8 cellular contexts compared by ENCODE assay signal in the genomic region with DNA sequence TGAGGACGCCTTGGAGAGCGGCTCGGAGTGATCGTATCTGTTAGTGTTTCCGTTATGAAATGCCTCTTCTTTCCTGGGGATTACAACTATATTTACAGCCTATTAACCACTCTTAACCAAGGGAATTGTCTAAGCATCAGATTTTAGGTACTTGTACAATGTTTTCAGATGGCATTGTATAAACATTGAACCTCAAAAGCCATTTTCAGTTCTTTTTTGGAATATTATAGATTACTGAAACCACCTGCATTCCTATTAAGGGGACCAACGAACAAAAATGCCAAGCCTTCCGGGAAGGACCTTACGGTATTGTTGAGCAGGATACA. TPM values are rescaled to one million over a fixed set of nuclear protein-coding genes. Genes with fewer than 3 reads are reported as not detected.
DNase-seq lines count a peak whose midpoint lies in the region; ATAC-seq, FAIRE-seq and TF ChIP-seq lines count a peak whose summit lies in the region.

No MANE protein-coding gene starts in this region.

- no peaks in the 10 kb centered on the region for H3K27me3 ChIP-seq in left ventricle myocardium inferior (ENCODE audit: low read depth)
- H3K27me3 ChIP-seq in bronchial epithelial cell (ENCODE audit: control insufficient read depth, insufficient read depth, low read length), result no peaks in the 10 kb centered on the region
- H3K27me3 ChIP-seq in mucosa of rectum (ENCODE audit: control insufficient read depth in 2 of 2, insufficient read depth in 2 of 2, low read length in 2 of 2), result no peaks in the 10 kb centered on the region

- H3K36me3 ChIP-seq in left ventricle myocardium inferior (no peaks in the 10 kb centered on the region), bronchial epithelial cell (ENCODE audit: control insufficient read depth, insufficient read depth, low read length) (no peaks in the 10 kb centered on the region), mucosa of rectum (ENCODE audit: control insufficient read depth in 2 of 2, insufficient read depth in 2 of 2, low read length in 2 of 2) (no peaks in the 10 kb centered on the region)

- peak overlapping the region; percentile 54 to 70 for H3K9ac ChIP-seq in mucosa of rectum (ENCODE audit: low read depth in 1 of 2, low read length in 2 of 2)

- intact Hi-C loops in left ventricle myocardium inferior (cut with micrococcal nuclease) (no loop called here), left ventricle myocardium superior (cut with micrococcal nuclease) (no loop called here), head of caudate nucleus (cut with DNase I) (loop anchor here (2.0 kb wide), 1 partner anchor 269 kb away; no protein-coding TSS in a partner anchor)

- DNase-seq in left ventricle myocardium inferior, result no peak
- no peak for DNase-seq in left ventricle myocardium superior
- DNase-seq in bronchial epithelial cell (ENCODE audit: low read depth), result peak; percentile 16
- DNase-seq in NCI-H1105 (lab: John Stamatoyannopoulos, UW), result no peak
- no peak for DNase-seq in RPMI8226
- no peak for DNase-seq in mucosa of gallbladder (ENCODE audit: low spot score)
- no peak for DNase-seq in head of caudate nucleus

- ATAC-seq in left ventricle myocardium superior, result no peak

- FAIRE-seq in bronchial epithelial cell (lab: Jason Lieb, UNC), result no peak

- H3K4me3 ChIP-seq in left ventricle myocardium inferior (peak overlapping the region; percentile 89), bronchial epithelial cell (ENCODE audit: low read depth, low read length) (peak overlapping the region; percentile 84), mucosa of rectum (ENCODE audit: low read length in 2 of 2) (peak overlapping the region; percentile 66 to 79)

- TF ChIP-seq CTCF in left ventricle myocardium inferior (IDR thresholded peaks at IDR 0.05; ENCODE audit: borderline replicate concordance), result no peak
- TF ChIP-seq CTCF in bronchial epithelial cell (IDR thresholded peaks at IDR 0.05; ENCODE audit: insufficient read depth, low read length, severe bottlenecking), result no peak

- H3K27ac ChIP-seq in left ventricle myocardium inferior (replicated peaks) (peak overlapping the region; percentile 98), mucosa of rectum (ENCODE audit: low read depth in 2 of 2, low read length in 2 of 2) (peak overlapping the region; percentile 74 to 84)

- H3K9me3 ChIP-seq in left ventricle myocardium inferior (replicated peaks) (no peaks in the 10 kb centered on the region), mucosa of rectum (ENCODE audit: control insufficient read depth in 2 of 2, low read length in 2 of 2) (no peaks in the 10 kb centered on the region)

- peaks cover 26% of the 10 kb centered on the region for H3K4me1 ChIP-seq in left ventricle myocardium inferior
- peaks cover 0 to 31% of the 10 kb centered on the region in 2 donors for H3K4me1 ChIP-seq in mucosa of rectum (ENCODE audit: control insufficient read depth in 2 of 2, insufficient read depth in 2 of 2, low read length in 2 of 2)

RNA-seq across cellular contexts. Expression of gene NEO1, which starts 1.1 kb away (rescaled TPM):
- total RNA-seq in left ventricle myocardium inferior, result 9.0 TPM
- 14.4 TPM for total RNA-seq in left ventricle myocardium superior
- 10.5 and 13.4 TPM in 2 replicates for total RNA-seq in bronchial epithelial cell
- 92.8 TPM for total RNA-seq in mucosa of gallbladder
